10 cellular contexts compared by ENCODE assay signal in the genomic region with DNA sequence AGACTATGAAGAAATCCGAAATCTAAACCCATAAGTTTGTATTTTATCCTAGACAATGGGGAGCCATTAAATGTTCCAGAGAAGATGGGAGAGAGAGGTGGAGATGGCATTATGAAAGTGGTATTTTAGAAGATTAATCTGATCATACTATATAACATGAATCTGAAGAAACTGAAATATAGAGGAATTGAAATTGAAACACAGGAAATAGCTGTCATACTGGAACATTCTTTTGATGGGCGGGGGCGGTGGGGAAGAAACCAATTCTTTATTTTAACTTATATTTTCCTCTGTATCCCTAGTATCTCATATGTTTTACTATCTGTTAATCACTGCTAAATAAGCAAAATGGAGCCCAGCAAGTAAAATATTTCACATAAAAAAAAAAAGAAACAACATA. TPM values are rescaled to one million over a fixed set of nuclear protein-coding genes. Genes with fewer than 3 reads are reported as not detected.
A peak's percentile ranks its signal among the peaks of the same experiment; 100 is the strongest.
DNase-seq lines count a peak whose midpoint lies in the region; ATAC-seq and TF ChIP-seq lines count a peak whose summit lies in the region.
"Had no signal": no experiment of that assay in that cellular context is flagged by ENCODE, and none has a peak within 500 bp of the region (broad histone marks: within the 10 kb centered on the region; RNA-seq: fewer than 3 reads in every experiment).

No MANE protein-coding gene starts in this region.

- H3K4me1 Mint-ChIP-seq in CD4-positive, alpha-beta memory T cell: peaks cover 39 to 76% (median 60%) of the 10 kb centered on the region in 4 donors
- H3K4me1 Mint-ChIP-seq in activated T-cell treated with anti-CD3 and anti-CD28 coated beads, Interleukin-2, amount 50 U/mL, for 72 hours (ENCODE audit: low read depth): peaks cover 74% of the 10 kb centered on the region
- peaks cover 60 to 92% (median 84%) of the 10 kb centered on the region in 3 donors for H3K4me1 Mint-ChIP-seq in naive B cell

- TF ChIP-seq CTCF in colonic mucosa (IDR thresholded peaks at IDR 0.05): no peak

- peak overlapping the region; percentile 10 to 74 (median 48) for H3K4me3 Mint-ChIP-seq in CD4-positive, alpha-beta memory T cell
- peak overlapping the region; percentile 43 to 76 for H3K4me3 Mint-ChIP-seq in activated T-cell treated with anti-CD3 and anti-CD28 coated beads, Interleukin-2, amount 50 U/mL, for 72 hours
- H3K4me3 Mint-ChIP-seq in naive B cell: peak overlapping the region; percentile 37 to 91 (median 79)

- no peaks in the 10 kb centered on the region for H3K9me3 ChIP-seq in CD4-positive, alpha-beta memory T cell (ENCODE audit: control insufficient read depth in 1 of 2, low read length in 2 of 2)
- no peaks in the 10 kb centered on the region for H3K9me3 ChIP-seq in colonic mucosa
- H3K9me3 ChIP-seq: neutrophil had no signal

- CTCF ChIA-PET in CD4-positive, alpha-beta memory T cell (lab: Charles Lee; ENCODE audit: partially characterized antibody): interaction anchor here (0.7 to 1.4 kb wide), 2 partner anchors 19 to 322 kb away, joined by 3 read pairs; no protein-coding TSS in a partner anchor

- POLR2A ChIA-PET in CD4-positive, alpha-beta memory T cell (lab: Charles Lee; ENCODE audit: partially characterized antibody): interaction anchor here (0.9 to 2.2 kb wide), 3 partner anchors 13 to 198 kb away, joined by 3 to 8 read pairs (median 3); no protein-coding TSS in a partner anchor

- peak; percentile 55 for ATAC-seq in HG02938 (IDR thresholded peaks at IDR 0.05; ENCODE audit: unreplicated experiment)
- ATAC-seq in activated T-cell treated with anti-CD3 and anti-CD28 coated beads, Interleukin-2, amount 50 U/mL, for 72 hours (replicated peaks in 1 of 2): peak; percentile 30 to 46
- ATAC-seq in naive B cell (ENCODE audit: low read depth in 2 of 2): peak; percentile 82 to 85

- intact Hi-C loops in CD4-positive, alpha-beta memory T cell (cut with micrococcal nuclease): no loop called here
- intact Hi-C loops in colonic mucosa (cut with DNase I): no loop called here

- H3K9me3 Mint-ChIP-seq in CD4-positive, alpha-beta memory T cell: no peaks in the 10 kb centered on the region
- no peaks in the 10 kb centered on the region for H3K9me3 Mint-ChIP-seq in activated T-cell treated with anti-CD3 and anti-CD28 coated beads, Interleukin-2, amount 50 U/mL, for 72 hours
- no peaks in the 10 kb centered on the region for H3K9me3 Mint-ChIP-seq in naive B cell

- peaks cover 2 to 10% of the 10 kb centered on the region in 2 donors for H3K36me3 Mint-ChIP-seq in CD4-positive, alpha-beta memory T cell
- peaks cover 2 to 16% of the 10 kb centered on the region in 2 donors for H3K36me3 Mint-ChIP-seq in activated T-cell treated with anti-CD3 and anti-CD28 coated beads, Interleukin-2, amount 50 U/mL, for 72 hours (ENCODE audit: insufficient read depth in 2 of 2)
- H3K36me3 Mint-ChIP-seq in naive B cell: no peaks in the 10 kb centered on the region

- no peak overlapping the region for H3K27ac ChIP-seq in CD4-positive, alpha-beta memory T cell (ENCODE audit: low read depth, low read length)
- no peak overlapping the region for H3K27ac ChIP-seq in colonic mucosa
- H3K27ac ChIP-seq: PC-9 had no signal

- no peak overlapping the region for H3K9ac ChIP-seq in colonic mucosa (ENCODE audit: low read depth in 2 of 2, low read length in 2 of 2)

- H3K36me3 ChIP-seq in CD4-positive, alpha-beta memory T cell (ENCODE audit: insufficient read depth, low read length): no peaks in the 10 kb centered on the region
- no peaks in the 10 kb centered on the region for H3K36me3 ChIP-seq in colonic mucosa
- H3K36me3 ChIP-seq: neutrophil had no signal

- H3K27me3 Mint-ChIP-seq in CD4-positive, alpha-beta memory T cell: no peaks in the 10 kb centered on the region
- H3K27me3 Mint-ChIP-seq in activated T-cell treated with anti-CD3 and anti-CD28 coated beads, Interleukin-2, amount 50 U/mL, for 72 hours (ENCODE audit: low read depth): no peaks in the 10 kb centered on the region
- no peaks in the 10 kb centered on the region for H3K27me3 Mint-ChIP-seq in naive B cell

- H3K27ac Mint-ChIP-seq in CD4-positive, alpha-beta memory T cell: peak overlapping the region; percentile 38 to 87 (median 71)
- H3K27ac Mint-ChIP-seq in activated T-cell treated with anti-CD3 and anti-CD28 coated beads, Interleukin-2, amount 50 U/mL, for 72 hours: peak overlapping the region; percentile 83
- peak overlapping the region; percentile 89 to 98 (median 94) for H3K27ac Mint-ChIP-seq in naive B cell

- no peak for DNase-seq in CD4-positive, alpha-beta memory T cell
- DNase-seq in activated T-cell treated with anti-CD3 and anti-CD28 coated beads, Interleukin-2, amount 50 U/mL, for 72 hours: no peak
- peak; percentile 51 for DNase-seq in naive B cell
- DNase-seq in GM19238 (ENCODE audit: insufficient read length, low spot score): no peak
- DNase-seq in HuH-7 (ENCODE audit: low spot score): no peak
- no peak for DNase-seq in NCI-H2029 treated with DMSO at 0.1 percent for 48 hours (lab: John Stamatoyannopoulos, UW)
- DNase-seq in colonic mucosa: no peak
- DNase-seq: PC-9 had no signal

- H3K27me3 ChIP-seq in CD4-positive, alpha-beta memory T cell (ENCODE audit: insufficient read depth, low read length): no peaks in the 10 kb centered on the region
- H3K27me3 ChIP-seq in colonic mucosa: no peaks in the 10 kb centered on the region
- H3K27me3 ChIP-seq: neutrophil had no signal

- H3K4me1 ChIP-seq in CD4-positive, alpha-beta memory T cell (ENCODE audit: insufficient read depth, low read length): peaks cover 34% of the 10 kb centered on the region
- peaks cover 4% of the 10 kb centered on the region for H3K4me1 ChIP-seq in colonic mucosa

- no peak overlapping the region for H3K4me3 ChIP-seq in CD4-positive, alpha-beta memory T cell (ENCODE audit: low read length in 2 of 2)
- H3K4me3 ChIP-seq in colonic mucosa: no peak overlapping the region
- H3K4me3 ChIP-seq: PC-9 had no signal

RNA-seq across cellular contexts. Expression of a gene that starts 27.0 kb away (rescaled TPM):
- 100 to 1,000 TPM; 109 to 111 TPM for total RNA-seq in CD4-positive, alpha-beta memory T cell
- polyA plus RNA-seq in CD4-positive, alpha-beta memory T cell: 100 to 1,000 TPM in 1 of 2 donors, 10 to 100 TPM in 1; 92.6 to 103 TPM
- total RNA-seq in activated T-cell treated with anti-CD3 and anti-CD28 coated beads, Interleukin-2, amount 50 U/mL, for 72 hours: 100 to 1,000 TPM; 154 to 157 TPM
- 10 to 100 TPM; 47.8 to 77.5 (median 58.7) TPM for polyA plus RNA-seq in naive B cell (ENCODE audit: low read depth in 6 of 6)
- total RNA-seq in colonic mucosa: 10 to 100 TPM; 46.8 to 72.6 TPM
